Comparison of ENCODE assay signal across 18 cellular contexts in the genomic region with DNA sequence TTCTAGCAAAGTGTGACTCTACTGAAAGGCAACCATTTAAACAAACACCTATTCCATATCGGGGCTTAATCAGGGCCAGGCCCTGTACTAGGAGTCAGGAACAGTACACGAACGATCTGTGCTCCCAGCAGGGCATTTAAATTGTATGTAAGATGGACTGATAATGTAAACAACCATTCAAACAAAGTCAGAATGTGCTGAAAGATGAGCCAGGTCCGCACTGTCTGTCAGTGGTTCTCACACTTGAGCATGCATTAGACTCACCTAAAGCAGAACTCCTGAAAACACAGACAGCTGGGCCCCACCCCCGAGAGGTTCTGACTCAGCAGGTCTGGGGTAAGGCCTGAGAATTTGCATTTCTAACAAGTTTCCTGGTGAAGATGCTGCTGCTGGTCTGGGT.
DNase-seq lines count a peak whose midpoint lies in the region; ATAC-seq and TF ChIP-seq lines count a peak whose summit lies in the region.
"Had no signal": no experiment of that assay in that cellular context is flagged by ENCODE, and none has a peak within 500 bp of the region (broad histone marks: within the 10 kb centered on the region; RNA-seq: fewer than 3 reads in every experiment).

No MANE protein-coding gene starts in this region.

- H3K4ac ChIP-seq in mesendoderm (ENCODE audit: low read depth, low read length) = no peak overlapping the region

- H4K20me1 ChIP-seq in MM.1S (ENCODE audit: insufficient read depth, low read length) = no peaks in the 10 kb centered on the region
- H4K20me1 ChIP-seq in OCI-LY3 (ENCODE audit: insufficient read depth, low read length) = no peaks in the 10 kb centered on the region
- H4K20me1 ChIP-seq: BLaER1 treated with 17β-estradiol and CSF1 and Interleukin-3, amounts not matched to agents 10 nM and 100 nM had no signal

- no peak overlapping the region for H2BK5ac ChIP-seq in mesendoderm (ENCODE audit: low read length)

- no CpG with 5 or more reads among the region's 5 CpGs for WGBS in mesendoderm (ENCODE audit: extremely low coverage, insufficient coverage, low lambda C conversion rate)

- no peak overlapping the region for H4K8ac ChIP-seq in mesendoderm (ENCODE audit: low read depth, low read length)

- H3K9ac ChIP-seq in MM.1S (ENCODE audit: low read length) = no peak overlapping the region
- no peak overlapping the region for H3K9ac ChIP-seq in OCI-LY3 (ENCODE audit: low read length)
- no peak overlapping the region for H3K9ac ChIP-seq in mesendoderm (ENCODE audit: low read length)
- H3K9ac ChIP-seq: BLaER1 treated with 17β-estradiol and CSF1 and Interleukin-3, amounts not matched to agents 10 nM and 100 nM had no signal

- H3K36me3 ChIP-seq in MM.1S (replicated peaks; ENCODE audit: insufficient read depth, low read length) = no peaks in the 10 kb centered on the region
- H3K36me3 ChIP-seq in OCI-LY3 (replicated peaks; ENCODE audit: low read depth, low read length) = no peaks in the 10 kb centered on the region
- no peaks in the 10 kb centered on the region for H3K36me3 ChIP-seq in mesendoderm (ENCODE audit: control insufficient read depth, insufficient read depth, low read length)
- H3K36me3 ChIP-seq: BLaER1 treated with 17β-estradiol and CSF1 and Interleukin-3, amounts not matched to agents 10 nM and 100 nM had no signal

- DNase-seq in NCI-H748 (lab: John Stamatoyannopoulos, UW; ENCODE audit: unreplicated experiment) (peak; percentile 57), NCI-H748 treated with DMSO at 0.1 percent for 48 hours (lab: John Stamatoyannopoulos, UW) (no peak), MM.1S (peak; percentile 34), mesendoderm (peak; percentile 53), left colon (no peak)
- DNase-seq: DMS153, IMR-90, MV-4-11, NCI-H2081, NCI-H345, NCI-H774, SHP77 treated with DMSO at 0.1 percent for 48 hours had no signal

- H3K56ac ChIP-seq in mesendoderm (ENCODE audit: low read length) = no peak overlapping the region

- no peak overlapping the region for H4K5ac ChIP-seq in mesendoderm (ENCODE audit: low read length)

- H3K4me3 ChIP-seq in MM.1S (ENCODE audit: low read length) (no peak overlapping the region), OCI-LY3 (ENCODE audit: low read length) (no peak overlapping the region), mesendoderm (ENCODE audit: low read length) (no peak overlapping the region)
- H3K4me3 ChIP-seq: A549; BLaER1 treated with 17β-estradiol and CSF1 and Interleukin-3, amounts not matched to agents 10 nM and 100 nM had no signal

- no peaks in the 10 kb centered on the region for H3K9me2 ChIP-seq in MM.1S (replicated peaks; ENCODE audit: insufficient read depth, low read length)

- no peak overlapping the region for H3K23ac ChIP-seq in mesendoderm (ENCODE audit: low read length)

- H3K79me2 ChIP-seq in MM.1S (ENCODE audit: low read length) = no peaks in the 10 kb centered on the region
- no peaks in the 10 kb centered on the region for H3K79me2 ChIP-seq in OCI-LY3 (ENCODE audit: low read length)
- no peaks in the 10 kb centered on the region for H3K79me2 ChIP-seq in mesendoderm (ENCODE audit: control insufficient read depth, insufficient read depth, low read length)

- H3K4me1 ChIP-seq in MM.1S (ENCODE audit: low read length) (0 out of 2 replicates have a peak, but pooled peaks cover 3% of the 10 kb centered on the region), OCI-LY3 (ENCODE audit: low read length) (peaks cover 10% of the 10 kb centered on the region), mesendoderm (ENCODE audit: control insufficient read depth, low read depth, low read length) (peaks cover 3% of the 10 kb centered on the region)
- H3K4me1 ChIP-seq: BLaER1 treated with 17β-estradiol and CSF1 and Interleukin-3, amounts not matched to agents 10 nM and 100 nM had no signal

- no peak overlapping the region for H2BK120ac ChIP-seq in mesendoderm (ENCODE audit: low read depth, low read length)

- no peaks in the 10 kb centered on the region; the same call in 1 of the 2 replicates for H3F3A ChIP-seq in MM.1S (ENCODE audit: insufficient read depth, low read length)

- H2AK5ac ChIP-seq in mesendoderm (ENCODE audit: low read length) = no peak overlapping the region

- H2BK15ac ChIP-seq in mesendoderm (replicated peaks; ENCODE audit: low read depth) = no peak overlapping the region

- H3K9me3 ChIP-seq in MM.1S (replicated peaks; ENCODE audit: insufficient read depth, low read length) = no peaks in the 10 kb centered on the region
- H3K9me3 ChIP-seq in OCI-LY3 (ENCODE audit: insufficient read depth, low read length) = no peaks in the 10 kb centered on the region

- no peaks in the 10 kb centered on the region for H3K27me3 ChIP-seq in MM.1S (replicated peaks; ENCODE audit: insufficient read depth, low read length)
- H3K27me3 ChIP-seq in OCI-LY3 (ENCODE audit: low read depth, low read length) = no peaks in the 10 kb centered on the region
- no peaks in the 10 kb centered on the region for H3K27me3 ChIP-seq in mesendoderm (ENCODE audit: insufficient read depth, low read length, poor library complexity)
- H3K27me3 ChIP-seq: BLaER1 treated with 17β-estradiol and CSF1 and Interleukin-3, amounts not matched to agents 10 nM and 100 nM had no signal

- no peaks in the 10 kb centered on the region for H3K79me1 ChIP-seq in mesendoderm (ENCODE audit: low read length)

- no peak overlapping the region for H3K18ac ChIP-seq in mesendoderm (ENCODE audit: low read length)

- H2AFZ ChIP-seq in MM.1S (ENCODE audit: low read length) = no peak overlapping the region
- no peak overlapping the region for H2AFZ ChIP-seq in OCI-LY3 (ENCODE audit: low read depth, low read length)

- ATAC-seq in HG02798 (IDR thresholded peaks at IDR 0.05; ENCODE audit: poor library complexity, unreplicated experiment) (no peak), HG03565 (IDR thresholded peaks at IDR 0.05; ENCODE audit: unreplicated experiment) (no peak), left colon (no peak)
- ATAC-seq: A549, SK-N-SH treated with all-trans-retinoic acid at 6 μM for 48 hours had no signal

- H3K27ac ChIP-seq in MM.1S (ENCODE audit: low read length) (no peak overlapping the region), OCI-LY3 (ENCODE audit: low read length) (no peak overlapping the region), mesendoderm (ENCODE audit: low read depth, low read length) (no peak overlapping the region)
- H3K27ac ChIP-seq: A549; BLaER1 treated with 17β-estradiol and CSF1 and Interleukin-3, amounts not matched to agents 10 nM and 100 nM had no signal

- intact Hi-C loops in left colon (cut with DNase I, micrococcal nuclease) = no loop called here

- H3K4me2 ChIP-seq in MM.1S (ENCODE audit: low read depth, low read length) (peak overlapping the region; percentile 18; the same call in 1 of the 2 replicates), OCI-LY3 (ENCODE audit: low read length) (0 out of 2 replicates have a peak overlapping the region, but pooled peaks have one; percentile 17), mesendoderm (ENCODE audit: low read length) (no peak overlapping the region)
- H3K4me2 ChIP-seq: A549; BLaER1 treated with 17β-estradiol and CSF1 and Interleukin-3, amounts not matched to agents 10 nM and 100 nM had no signal

- TF ChIP-seq CTCF in MM.1S (IDR thresholded peaks at IDR 0.05; ENCODE audit: low read length) (no peak), OCI-LY3 (IDR thresholded peaks at IDR 0.05; ENCODE audit: low read depth, low read length) (no peak)

Comparison
In these comparisons a context has a peak if more than half of its experiments do, and no peak if none do; other contexts are left out.
1. DNase-seq: peak in NCI-H748 (single experiment), MM.1S (single experiment) and mesendoderm (single experiment); none in NCI-H748 treated with DMSO at 0.1 percent for 48 hours (single experiment) and left colon (0 of 2).